Comparison of ENCODE assay signal across 1 cellular context in the genomic region with DNA sequence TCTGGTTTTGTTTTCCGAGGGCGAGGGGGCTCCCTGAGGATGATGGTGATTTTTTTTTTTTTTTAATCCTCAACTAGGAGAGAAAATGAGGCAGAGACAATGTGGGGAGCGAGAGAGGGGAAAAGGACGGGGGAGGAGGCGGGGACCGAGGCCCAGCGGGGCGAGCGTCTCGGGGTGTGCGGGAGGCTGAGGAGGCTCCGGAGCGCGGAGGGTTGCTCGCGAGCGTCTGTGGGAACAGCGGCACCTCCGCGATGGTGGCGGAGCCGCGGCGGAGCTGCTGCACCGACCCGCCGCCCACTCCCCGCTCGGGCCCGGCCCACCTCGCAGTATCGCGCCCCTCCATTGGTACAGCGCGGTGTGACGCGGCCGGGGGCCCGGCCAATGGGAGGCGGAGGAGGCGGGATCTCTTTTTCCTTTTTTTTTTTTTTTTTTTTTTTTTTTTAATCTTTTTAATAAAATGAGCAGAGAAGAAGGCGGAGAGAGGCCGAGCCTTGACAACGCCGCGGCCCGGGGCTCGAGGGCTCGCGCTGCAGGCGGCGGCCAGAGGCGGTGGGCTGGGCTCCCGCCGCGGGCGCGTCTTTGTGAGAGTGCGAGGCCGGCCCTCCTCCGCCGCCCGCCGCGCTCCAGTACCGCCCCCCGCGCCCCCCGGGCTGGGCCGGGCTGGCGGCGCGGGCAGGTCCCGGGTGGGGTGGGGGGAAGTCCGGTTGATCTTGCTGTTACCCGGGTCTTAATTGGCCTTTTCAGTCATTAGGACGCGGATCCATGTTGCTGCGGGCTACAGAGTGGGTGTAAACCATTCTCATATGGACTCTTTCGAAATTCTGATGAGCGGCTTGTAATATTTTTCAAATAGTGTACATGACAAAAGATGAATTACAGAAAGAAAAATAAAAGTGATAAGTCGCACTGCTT.
TF ChIP-seq lines count a peak whose summit lies in the region.

Gene RERE (minus strand): TSS at position 228 of the 912 bp plus-strand sequence.

TF ChIP-seq in K562, 482 proteins besides CTCF, POLR2A, EP300 and RAD21 (continued from another document and continues in another):
- no peak for TF ChIP-seq NCOA6 (IDR thresholded peaks at IDR 0.05)
- no peak for TF ChIP-seq ZFP1 (CRISPR knock-in tag; IDR thresholded peaks at IDR 0.05)
- TF ChIP-seq SAFB (IDR thresholded peaks at IDR 0.05; ENCODE audit: borderline replicate concordance, low read depth, low read length), result peak; percentile 71; the same call in 1 of the 2 replicates
- TF ChIP-seq KAT2B (IDR thresholded peaks at IDR 0.05; ENCODE audit: low read depth, low read length), result no peak
- peak; percentile 98 for TF ChIP-seq SUPT5H (IDR thresholded peaks at IDR 0.05)
- no peak for TF ChIP-seq OTX1 (CRISPR knock-in tag; IDR thresholded peaks at IDR 0.05)
- TF ChIP-seq CC2D1A (IDR thresholded peaks at IDR 0.05), result no peak
- TF ChIP-seq NFRKB (IDR thresholded peaks at IDR 0.05; ENCODE audit: low read depth), result peak; percentile 74
- 0 out of 2 replicates have a peak, but pooled peaks have one; percentile 27 for TF ChIP-seq ZNF511 (CRISPR knock-in tag; IDR thresholded peaks at IDR 0.05)
- 0 out of 2 replicates have a peak, but pooled peaks have one; percentile 40 for TF ChIP-seq ZKSCAN1 (IDR thresholded peaks at IDR 0.05; ENCODE audit: low read depth, low read length)
- peak; percentile 75; the same call in 1 of the 2 replicates for TF ChIP-seq ZNF766 (CRISPR knock-in tag; conservative IDR thresholded peaks at IDR 0.05)
- peak; percentile 44; the same call in 1 of the 2 replicates for TF ChIP-seq MTA3 (IDR thresholded peaks at IDR 0.05; ENCODE audit: borderline replicate concordance)
- TF ChIP-seq TBP (optimal IDR thresholded peaks at IDR 0.05; ENCODE audit: low read depth, low read length), result peak; percentile 94
- peak; percentile 57 for TF ChIP-seq HCFC1 (IDR thresholded peaks at IDR 0.05; ENCODE audit: low read depth, low read length)
- TF ChIP-seq SMC3 (conservative IDR thresholded peaks at IDR 0.05; ENCODE audit: insufficient read depth, low read depth, low read length), result no peak
- no peak for TF ChIP-seq PTTG1 (tag; IDR thresholded peaks at IDR 0.05; ENCODE audit: low read depth)
- no peak for TF ChIP-seq KHSRP (IDR thresholded peaks at IDR 0.05)
- TF ChIP-seq ZNF324 (CRISPR knock-in tag; IDR thresholded peaks at IDR 0.05), result no peak
- TF ChIP-seq ATF7 (IDR thresholded peaks at IDR 0.05), result no peak
- no peak for TF ChIP-seq ZFP30 (CRISPR knock-in tag; IDR thresholded peaks at IDR 0.05; ENCODE audit: borderline replicate concordance)
- no peak for TF ChIP-seq ZNF57 (CRISPR knock-in tag; IDR thresholded peaks at IDR 0.05)
- no peak for TF ChIP-seq ZNF444 (CRISPR knock-in tag; IDR thresholded peaks at IDR 0.05)
- TF ChIP-seq NFIX (CRISPR knock-in tag; IDR thresholded peaks at IDR 0.05; ENCODE audit: low read depth), result no peak
- TF ChIP-seq SIRT6 (IDR thresholded peaks at IDR 0.05; ENCODE audit: low read depth, low read length), result no peak
- TF ChIP-seq ZNF699 (CRISPR knock-in tag; IDR thresholded peaks at IDR 0.05; ENCODE audit: insufficient replicate concordance), result no peak
- TF ChIP-seq ZC3H4 (CRISPR knock-in tag; IDR thresholded peaks at IDR 0.05; ENCODE audit: borderline replicate concordance), result no peak
- TF ChIP-seq, protein P1, sequence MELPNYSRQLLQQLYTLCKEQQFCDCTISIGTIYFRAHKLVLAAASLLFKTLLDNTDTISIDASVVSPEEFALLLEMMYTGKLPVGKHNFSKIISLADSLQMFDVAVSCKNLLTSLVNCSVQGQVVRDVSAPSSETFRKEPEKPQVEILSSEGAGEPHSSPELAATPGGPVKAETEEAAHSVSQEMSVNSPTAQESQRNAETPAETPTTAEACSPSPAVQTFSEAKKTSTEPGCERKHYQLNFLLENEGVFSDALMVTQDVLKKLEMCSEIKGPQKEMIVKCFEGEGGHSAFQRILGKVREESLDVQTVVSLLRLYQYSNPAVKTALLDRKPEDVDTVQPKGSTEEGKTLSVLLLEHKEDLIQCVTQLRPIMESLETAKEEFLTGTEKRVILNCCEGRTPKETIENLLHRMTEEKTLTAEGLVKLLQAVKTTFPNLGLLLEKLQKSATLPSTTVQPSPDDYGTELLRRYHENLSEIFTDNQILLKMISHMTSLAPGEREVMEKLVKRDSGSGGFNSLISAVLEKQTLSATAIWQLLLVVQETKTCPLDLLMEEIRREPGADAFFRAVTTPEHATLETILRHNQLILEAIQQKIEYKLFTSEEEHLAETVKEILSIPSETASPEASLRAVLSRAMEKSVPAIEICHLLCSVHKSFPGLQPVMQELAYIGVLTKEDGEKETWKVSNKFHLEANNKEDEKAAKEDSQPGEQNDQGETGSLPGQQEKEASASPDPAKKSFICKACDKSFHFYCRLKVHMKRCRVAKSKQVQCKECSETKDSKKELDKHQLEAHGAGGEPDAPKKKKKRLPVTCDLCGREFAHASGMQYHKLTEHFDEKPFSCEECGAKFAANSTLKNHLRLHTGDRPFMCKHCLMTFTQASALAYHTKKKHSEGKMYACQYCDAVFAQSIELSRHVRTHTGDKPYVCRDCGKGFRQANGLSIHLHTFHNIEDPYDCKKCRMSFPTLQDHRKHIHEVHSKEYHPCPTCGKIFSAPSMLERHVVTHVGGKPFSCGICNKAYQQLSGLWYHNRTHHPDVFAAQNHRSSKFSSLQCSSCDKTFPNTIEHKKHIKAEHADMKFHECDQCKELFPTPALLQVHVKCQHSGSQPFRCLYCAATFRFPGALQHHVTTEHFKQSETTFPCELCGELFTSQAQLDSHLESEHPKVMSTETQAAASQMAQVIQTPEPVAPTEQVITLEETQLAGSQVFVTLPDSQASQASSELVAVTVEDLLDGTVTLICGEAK (IDR thresholded peaks at IDR 0.05), result peak; percentile 92
- TF ChIP-seq, protein P1 (CRISPR knock-in tag; IDR thresholded peaks at IDR 0.05), result peak; percentile 68
- TF ChIP-seq, protein P2, sequence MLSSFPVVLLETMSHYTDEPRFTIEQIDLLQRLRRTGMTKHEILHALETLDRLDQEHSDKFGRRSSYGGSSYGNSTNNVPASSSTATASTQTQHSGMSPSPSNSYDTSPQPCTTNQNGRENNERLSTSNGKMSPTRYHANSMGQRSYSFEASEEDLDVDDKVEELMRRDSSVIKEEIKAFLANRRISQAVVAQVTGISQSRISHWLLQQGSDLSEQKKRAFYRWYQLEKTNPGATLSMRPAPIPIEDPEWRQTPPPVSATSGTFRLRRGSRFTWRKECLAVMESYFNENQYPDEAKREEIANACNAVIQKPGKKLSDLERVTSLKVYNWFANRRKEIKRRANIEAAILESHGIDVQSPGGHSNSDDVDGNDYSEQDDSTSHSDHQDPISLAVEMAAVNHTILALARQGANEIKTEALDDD (IDR thresholded peaks at IDR 0.05), result no peak
- no peak for TF ChIP-seq ZNF121 (CRISPR knock-in tag; conservative IDR thresholded peaks at IDR 0.05)
- no peak for TF ChIP-seq DNMT1 (IDR thresholded peaks at IDR 0.05)
- TF ChIP-seq ZNF584 (CRISPR knock-in tag; IDR thresholded peaks at IDR 0.05; ENCODE audit: low read depth), result peak; percentile 73; the same call in 1 of the 2 replicates
- TF ChIP-seq EGR1 (conservative IDR thresholded peaks at IDR 0.05), result peak; percentile 91
- peak; percentile 90 for TF ChIP-seq ASH1L (IDR thresholded peaks at IDR 0.05; ENCODE audit: borderline replicate concordance, low read depth, partially characterized antibody)
- TF ChIP-seq ZNF76 (CRISPR knock-in tag; IDR thresholded peaks at IDR 0.05; ENCODE audit: borderline replicate concordance), result no peak
- peak; percentile 90 for TF ChIP-seq NFYB (IDR thresholded peaks at IDR 0.05; ENCODE audit: extremely low read depth, insufficient read length)
- no peak for TF ChIP-seq ELF2 (CRISPR knock-in tag; IDR thresholded peaks at IDR 0.05)
- no peak for TF ChIP-seq PHTF2 (CRISPR knock-in tag; IDR thresholded peaks at IDR 0.05)
- no peak for TF ChIP-seq MCM5 (IDR thresholded peaks at IDR 0.05; ENCODE audit: low read depth)
- no peak for TF ChIP-seq CBFA2T3 (IDR thresholded peaks at IDR 0.05)
- peak; percentile 8; the same call in 1 of the 2 replicates for TF ChIP-seq MXI1 (IDR thresholded peaks at IDR 0.05; ENCODE audit: low read depth, low read length)
- TF ChIP-seq SRSF3 (IDR thresholded peaks at IDR 0.05; ENCODE audit: insufficient read depth, low read length), result no peak
- peak; percentile 76; the same call in 1 of the 2 replicates for TF ChIP-seq LARP7 (IDR thresholded peaks at IDR 0.05)
- TF ChIP-seq IRF9 (tag; IDR thresholded peaks at IDR 0.05), result no peak
- TF ChIP-seq TRIM28 (IDR thresholded peaks at IDR 0.05), result no peak
- no peak for TF ChIP-seq TSHZ1 (CRISPR knock-in tag; IDR thresholded peaks at IDR 0.05)
- TF ChIP-seq, protein P3, sequence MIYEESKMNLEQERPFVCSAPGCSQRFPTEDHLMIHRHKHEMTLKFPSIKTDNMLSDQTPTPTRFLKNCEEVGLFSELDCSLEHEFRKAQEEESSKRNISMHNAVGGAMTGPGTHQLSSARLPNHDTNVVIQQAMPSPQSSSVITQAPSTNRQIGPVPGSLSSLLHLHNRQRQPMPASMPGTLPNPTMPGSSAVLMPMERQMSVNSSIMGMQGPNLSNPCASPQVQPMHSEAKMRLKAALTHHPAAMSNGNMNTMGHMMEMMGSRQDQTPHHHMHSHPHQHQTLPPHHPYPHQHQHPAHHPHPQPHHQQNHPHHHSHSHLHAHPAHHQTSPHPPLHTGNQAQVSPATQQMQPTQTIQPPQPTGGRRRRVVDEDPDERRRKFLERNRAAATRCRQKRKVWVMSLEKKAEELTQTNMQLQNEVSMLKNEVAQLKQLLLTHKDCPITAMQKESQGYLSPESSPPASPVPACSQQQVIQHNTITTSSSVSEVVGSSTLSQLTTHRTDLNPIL (CRISPR knock-in tag; IDR thresholded peaks at IDR 0.05), result no peak
- peak; percentile 92 for TF ChIP-seq NEUROD1 (IDR thresholded peaks at IDR 0.05; ENCODE audit: borderline replicate concordance, low read depth, low read length, partially characterized antibody)
- peak; percentile 95 for TF ChIP-seq TAF1 (IDR thresholded peaks at IDR 0.05; ENCODE audit: control insufficient read depth, extremely low read depth, insufficient read depth, low read length, severe bottlenecking)
- peak; percentile 10 to 18; a peak in 2 of 4 replicates for TF ChIP-seq NRF1 (conservative IDR thresholded peaks at IDR 0.05 in 1 of 2, IDR thresholded peaks at IDR 0.05 in 1 of 2)
- TF ChIP-seq ZNF165 (CRISPR knock-in tag; IDR thresholded peaks at IDR 0.05; ENCODE audit: borderline replicate concordance), result no peak
